In the genomic region with DNA sequence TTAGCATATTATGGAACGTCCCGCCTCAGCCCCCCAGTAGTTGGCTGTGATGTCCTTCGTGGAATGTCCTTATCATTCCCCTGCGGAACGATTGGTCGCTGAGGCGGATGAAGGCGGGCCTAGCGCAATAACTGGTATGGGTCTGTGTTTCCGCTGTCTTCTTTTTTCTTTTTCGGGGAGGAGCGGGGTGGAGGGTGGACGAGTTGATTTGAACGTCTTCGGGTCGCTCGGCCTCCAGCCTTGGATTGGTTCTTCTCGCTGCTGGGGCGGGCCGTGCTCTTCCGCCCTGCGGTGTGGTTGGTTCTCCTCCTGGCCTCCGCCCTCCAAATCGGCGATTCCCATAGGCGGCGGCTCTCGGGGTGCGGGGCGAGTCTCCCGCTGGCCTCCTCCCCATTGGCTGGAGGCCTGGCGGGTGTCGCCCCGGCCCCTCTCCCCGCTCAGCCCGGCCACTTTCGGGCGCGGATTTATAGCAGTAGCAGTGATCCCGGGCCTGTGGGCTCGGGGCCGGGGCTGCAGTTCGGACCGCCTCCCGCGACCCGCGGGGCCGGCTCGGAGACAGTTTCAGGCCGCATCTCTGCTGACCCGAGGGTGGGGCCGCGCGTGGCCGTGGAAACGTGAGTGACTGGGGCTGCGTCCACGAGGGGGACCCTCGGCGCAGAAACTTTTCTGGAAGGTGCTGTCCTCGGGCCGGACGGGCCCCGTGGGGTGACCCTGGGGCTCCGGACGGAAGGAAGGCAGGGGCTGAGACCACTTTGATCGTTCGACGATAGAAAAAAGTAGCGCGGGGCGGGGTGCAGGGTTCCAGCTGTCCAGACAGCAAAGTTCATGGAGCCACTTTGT, we compare ENCODE assay signal across 1 cellular context.
TF ChIP-seq lines count a peak whose summit lies in the region.

No MANE protein-coding gene starts in this region.

TF ChIP-seq in HEK293, 187 proteins besides CTCF, POLR2A, EP300 and RAD21 (continued from another document and continues in another):
- no peak for TF ChIP-seq ZNF239 (tag by site-specific recombination; IDR thresholded peaks at IDR 0.05)
- TF ChIP-seq ZNF585B (tag by site-specific recombination; IDR thresholded peaks at IDR 0.05), result no peak
- no peak for TF ChIP-seq ZNF560 (tag by site-specific recombination; IDR thresholded peaks at IDR 0.05; ENCODE audit: borderline replicate concordance)
- TF ChIP-seq PRDM6 (tag by site-specific recombination; IDR thresholded peaks at IDR 0.05), result no peak
- TF ChIP-seq ZNF670 (tag by site-specific recombination; IDR thresholded peaks at IDR 0.05; ENCODE audit: low read depth), result no peak
- TF ChIP-seq ZNF274 (IDR thresholded peaks at IDR 0.05; ENCODE audit: low read length), result no peak
- no peak for TF ChIP-seq ZNF274 (tag by site-specific recombination; IDR thresholded peaks at IDR 0.05; ENCODE audit: borderline replicate concordance)
- TF ChIP-seq, protein P1, sequence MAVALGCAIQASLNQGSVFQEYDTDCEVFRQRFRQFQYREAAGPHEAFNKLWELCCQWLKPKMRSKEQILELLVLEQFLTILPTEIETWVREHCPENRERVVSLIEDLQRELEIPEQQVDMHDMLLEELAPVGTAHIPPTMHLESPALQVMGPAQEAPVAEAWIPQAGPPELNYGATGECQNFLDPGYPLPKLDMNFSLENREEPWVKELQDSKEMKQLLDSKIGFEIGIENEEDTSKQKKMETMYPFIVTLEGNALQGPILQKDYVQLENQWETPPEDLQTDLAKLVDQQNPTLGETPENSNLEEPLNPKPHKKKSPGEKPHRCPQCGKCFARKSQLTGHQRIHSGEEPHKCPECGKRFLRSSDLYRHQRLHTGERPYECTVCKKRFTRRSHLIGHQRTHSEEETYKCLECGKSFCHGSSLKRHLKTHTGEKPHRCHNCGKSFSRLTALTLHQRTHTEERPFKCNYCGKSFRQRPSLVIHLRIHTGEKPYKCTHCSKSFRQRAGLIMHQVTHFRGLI (tag by site-specific recombination; IDR thresholded peaks at IDR 0.05), result peak; percentile 67
- TF ChIP-seq ZNF707 (tag by site-specific recombination; IDR thresholded peaks at IDR 0.05), result no peak
- no peak for TF ChIP-seq GLI2 (tag by site-specific recombination; IDR thresholded peaks at IDR 0.05; ENCODE audit: borderline replicate concordance, low read depth)
- peak; percentile 91 for TF ChIP-seq ZNF366 (tag by site-specific recombination; conservative IDR thresholded peaks at IDR 0.05)
- TF ChIP-seq ZNF555 (tag by site-specific recombination; conservative IDR thresholded peaks at IDR 0.05), result no peak
- no peak for TF ChIP-seq ZNF837 (tag by site-specific recombination; IDR thresholded peaks at IDR 0.05)
- TF ChIP-seq ZNF16 (tag by site-specific recombination; IDR thresholded peaks at IDR 0.05; ENCODE audit: low read depth), result no peak
- TF ChIP-seq ZFP37 (tag by site-specific recombination; IDR thresholded peaks at IDR 0.05), result 0 out of 2 replicates have a peak, but pooled peaks have one; percentile 68
- TF ChIP-seq MZF1 (tag by site-specific recombination; IDR thresholded peaks at IDR 0.05; ENCODE audit: borderline replicate concordance), result no peak
- no peak; the same call in 1 of the 2 replicates for TF ChIP-seq SP7 (tag by site-specific recombination; IDR thresholded peaks at IDR 0.05)
- TF ChIP-seq ZNF664 (tag by site-specific recombination; IDR thresholded peaks at IDR 0.05), result no peak
- no peak for TF ChIP-seq GFI1B (tag by site-specific recombination; IDR thresholded peaks at IDR 0.05)
- peak; percentile 95 for TF ChIP-seq ZNF362 (tag by site-specific recombination; IDR thresholded peaks at IDR 0.05)
- no peak for TF ChIP-seq ZBTB6 (tag by site-specific recombination; IDR thresholded peaks at IDR 0.05)
- no peak for TF ChIP-seq ZNF155 (tag by site-specific recombination; IDR thresholded peaks at IDR 0.05)
- TF ChIP-seq RBAK (tag by site-specific recombination; IDR thresholded peaks at IDR 0.05), result no peak
- TF ChIP-seq ZNF677 (tag by site-specific recombination; IDR thresholded peaks at IDR 0.05), result no peak
- no peak for TF ChIP-seq ZNF133 (tag by site-specific recombination; IDR thresholded peaks at IDR 0.05)
- no peak for TF ChIP-seq ZBTB21 (tag by site-specific recombination; IDR thresholded peaks at IDR 0.05)
- TF ChIP-seq ZNF146 (tag by site-specific recombination; IDR thresholded peaks at IDR 0.05), result no peak
- no peak for TF ChIP-seq ZNF324 (tag by site-specific recombination; IDR thresholded peaks at IDR 0.05)
- TF ChIP-seq ZNF501 (tag by site-specific recombination; IDR thresholded peaks at IDR 0.05), result peak; percentile 68; the same call in 1 of the 2 replicates
- TF ChIP-seq ZNF626 (tag by site-specific recombination; IDR thresholded peaks at IDR 0.05), result no peak
- TF ChIP-seq ZNF121 (tag by site-specific recombination; IDR thresholded peaks at IDR 0.05), result no peak; the same call in 1 of the 2 replicates
- TF ChIP-seq ZNF2 (tag by site-specific recombination; IDR thresholded peaks at IDR 0.05), result peak; percentile 60; the same call in 1 of the 2 replicates
- TF ChIP-seq BCL6B (tag by site-specific recombination; IDR thresholded peaks at IDR 0.05), result no peak
- no peak for TF ChIP-seq ZNF354C (tag by site-specific recombination; IDR thresholded peaks at IDR 0.05; ENCODE audit: borderline replicate concordance, low read depth)
- TF ChIP-seq ZBTB20 (tag by site-specific recombination; IDR thresholded peaks at IDR 0.05), result peak; percentile 81
- TF ChIP-seq ZNF416 (tag by site-specific recombination; IDR thresholded peaks at IDR 0.05), result no peak
- TF ChIP-seq ZNF701 (tag by site-specific recombination; IDR thresholded peaks at IDR 0.05), result no peak
- TF ChIP-seq ZEB2 (tag by site-specific recombination; IDR thresholded peaks at IDR 0.05), result peak; percentile 18; the same call in 1 of the 2 replicates
- no peak for TF ChIP-seq ZNF138 (tag by site-specific recombination; IDR thresholded peaks at IDR 0.05; ENCODE audit: borderline replicate concordance)
- TF ChIP-seq ZNF302 (tag by site-specific recombination; IDR thresholded peaks at IDR 0.05; ENCODE audit: low read depth), result no peak
- TF ChIP-seq ZSCAN23 (tag by site-specific recombination; IDR thresholded peaks at IDR 0.05), result no peak
- TF ChIP-seq ZNF175 (tag by site-specific recombination; IDR thresholded peaks at IDR 0.05), result no peak
- TF ChIP-seq IKZF3 (tag by site-specific recombination; IDR thresholded peaks at IDR 0.05), result no peak
- TF ChIP-seq ZNF768 (tag by site-specific recombination; IDR thresholded peaks at IDR 0.05), result no peak
- TF ChIP-seq ZNF580 (tag by site-specific recombination; IDR thresholded peaks at IDR 0.05), result no peak
- TF ChIP-seq ZNF394 (tag by site-specific recombination; IDR thresholded peaks at IDR 0.05; ENCODE audit: borderline replicate concordance), result peak; percentile 53
- no peak for TF ChIP-seq YY2 (tag by site-specific recombination; IDR thresholded peaks at IDR 0.05)
- no peak for TF ChIP-seq ZNF211 (tag by site-specific recombination; IDR thresholded peaks at IDR 0.05; ENCODE audit: low read depth)
- TF ChIP-seq ZSCAN16 (tag by site-specific recombination; IDR thresholded peaks at IDR 0.05), result no peak
- TF ChIP-seq, protein P2, sequence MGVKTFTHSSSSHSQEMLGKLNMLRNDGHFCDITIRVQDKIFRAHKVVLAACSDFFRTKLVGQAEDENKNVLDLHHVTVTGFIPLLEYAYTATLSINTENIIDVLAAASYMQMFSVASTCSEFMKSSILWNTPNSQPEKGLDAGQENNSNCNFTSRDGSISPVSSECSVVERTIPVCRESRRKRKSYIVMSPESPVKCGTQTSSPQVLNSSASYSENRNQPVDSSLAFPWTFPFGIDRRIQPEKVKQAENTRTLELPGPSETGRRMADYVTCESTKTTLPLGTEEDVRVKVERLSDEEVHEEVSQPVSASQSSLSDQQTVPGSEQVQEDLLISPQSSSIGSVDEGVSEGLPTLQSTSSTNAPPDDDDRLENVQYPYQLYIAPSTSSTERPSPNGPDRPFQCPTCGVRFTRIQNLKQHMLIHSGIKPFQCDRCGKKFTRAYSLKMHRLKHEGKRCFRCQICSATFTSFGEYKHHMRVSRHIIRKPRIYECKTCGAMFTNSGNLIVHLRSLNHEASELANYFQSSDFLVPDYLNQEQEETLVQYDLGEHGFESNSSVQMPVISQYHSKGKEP (tag by site-specific recombination; IDR thresholded peaks at IDR 0.05), result no peak
- no peak for TF ChIP-seq ZNF473 (tag by site-specific recombination; IDR thresholded peaks at IDR 0.05)
- TF ChIP-seq KLF9 (tag by site-specific recombination; IDR thresholded peaks at IDR 0.05; ENCODE audit: low read depth), result peak; percentile 62; the same call in 1 of the 2 replicates
- no peak for TF ChIP-seq ZNF221 (tag by site-specific recombination; IDR thresholded peaks at IDR 0.05; ENCODE audit: borderline replicate concordance)
- TF ChIP-seq ZBTB10 (tag by site-specific recombination; IDR thresholded peaks at IDR 0.05), result no peak; the same call in 1 of the 2 replicates
- no peak for TF ChIP-seq ZNF157 (tag by site-specific recombination; IDR thresholded peaks at IDR 0.05)
- TF ChIP-seq, protein P3, sequence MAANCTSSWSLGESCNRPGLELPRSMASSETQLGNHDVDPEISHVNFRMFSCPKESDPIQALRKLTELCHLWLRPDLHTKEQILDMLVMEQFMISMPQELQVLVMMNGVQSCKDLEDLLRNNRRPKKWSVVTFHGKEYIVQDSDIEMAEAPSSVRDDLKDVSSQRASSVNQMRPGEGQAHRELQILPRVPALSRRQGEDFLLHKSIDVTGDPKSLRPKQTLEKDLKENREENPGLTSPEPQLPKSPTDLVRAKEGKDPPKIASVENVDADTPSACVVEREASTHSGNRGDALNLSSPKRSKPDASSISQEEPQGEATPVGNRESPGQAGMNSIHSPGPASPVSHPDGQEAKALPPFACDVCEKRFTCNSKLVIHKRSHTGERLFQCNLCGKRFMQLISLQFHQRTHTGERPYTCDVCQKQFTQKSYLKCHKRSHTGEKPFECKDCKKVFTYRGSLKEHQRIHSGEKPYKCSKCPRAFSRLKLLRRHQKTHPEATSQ (tag by site-specific recombination; IDR thresholded peaks at IDR 0.05), result no peak
- TF ChIP-seq MYNN (tag by site-specific recombination; IDR thresholded peaks at IDR 0.05; ENCODE audit: borderline replicate concordance), result no peak
